ENCODE assay signal across 33 cellular contexts in genomic region chr2:222375798-222376197, GRCh38. TPM values are rescaled to one million over a fixed set of nuclear protein-coding genes. Genes with fewer than 3 reads are reported as not detected.
"Had no signal": no experiment of that assay in that cellular context is flagged by ENCODE, and none has a peak within 500 bp of the region (broad histone marks: within the 10 kb centered on the region; RNA-seq: fewer than 3 reads in every experiment).

No MANE protein-coding gene starts in this region.

- H3K4me1 ChIP-seq: colonic mucosa, esophagus muscularis mucosa, esophagus squamous epithelium, foreskin keratinocyte, gastrocnemius medialis, gastroesophageal sphincter, heart left ventricle, heart right ventricle had no signal

- H3K9me3 Mint-ChIP-seq: effector memory CD8-positive, alpha-beta T cell had no signal

- FAIRE-seq: colon, endometrium, endothelial cell of umbilical vein, frontal cortex had no signal

- H3K36me3 ChIP-seq: colonic mucosa, esophagus muscularis mucosa, esophagus squamous epithelium, gastrocnemius medialis, gastroesophageal sphincter, heart left ventricle, heart right ventricle had no signal

- H3K4me3 ChIP-seq: colonic mucosa, coronary artery, dorsolateral prefrontal cortex, esophagus muscularis mucosa, esophagus squamous epithelium, gastrocnemius medialis, gastroesophageal sphincter, heart left ventricle, heart right ventricle had no signal

- DNase-seq: colonic mucosa; cortex of kidney; dermis blood vessel endothelial cell; dorsolateral prefrontal cortex; effector CD4-positive, alpha-beta T cell; effector CD8-positive, alpha-beta T cell; effector memory CD4-positive, alpha-beta T cell; effector memory CD8-positive, alpha-beta T cell; endodermal cell; erythroblast; esophagus squamous epithelium; foreskin fibroblast; foreskin keratinocyte; foreskin melanocyte; gastrocnemius medialis; glutamatergic neuron; head of caudate nucleus; heart left ventricle; heart right ventricle had no signal

- H3K27ac ChIP-seq: colonic mucosa, coronary artery, dorsolateral prefrontal cortex, epithelial cell of prostate, esophagus muscularis mucosa, esophagus squamous epithelium, foreskin keratinocyte, gastrocnemius medialis, gastroesophageal sphincter, heart left ventricle, heart right ventricle had no signal

- H3K9me3 ChIP-seq: colonic mucosa, esophagus squamous epithelium, gastrocnemius medialis had no signal

- H3K27me3 ChIP-seq: colonic mucosa, esophagus muscularis mucosa, esophagus squamous epithelium, gastrocnemius medialis, gastroesophageal sphincter, heart left ventricle, heart right ventricle had no signal

- H3K27me3 Mint-ChIP-seq: dendritic cell treated with granulocyte-macrophage colony-stimulating factor and Interleukin-4, amounts not matched to agents 40 ng/mL and 50 ng/mL, for 4 days had no signal

- H3K4me3 Mint-ChIP-seq: dendritic cell treated with granulocyte-macrophage colony-stimulating factor and Interleukin-4, amounts not matched to agents 40 ng/mL and 50 ng/mL, for 4 days; effector memory CD8-positive, alpha-beta T cell; endodermal cell had no signal

- ATAC-seq: effector memory CD8-positive, alpha-beta T cell; esophagus mucosa; foreskin keratinocyte; gastrocnemius medialis; gastroesophageal sphincter; heart left ventricle; heart right ventricle had no signal

- H3K27ac Mint-ChIP-seq: dendritic cell treated with granulocyte-macrophage colony-stimulating factor and Interleukin-4, amounts not matched to agents 40 ng/mL and 50 ng/mL, for 4 days; effector memory CD8-positive, alpha-beta T cell; endodermal cell had no signal

RNA-seq across cellular contexts. Expression of gene SGPP2, which starts 48.5 kb away (rescaled TPM):
- total RNA-seq: dermis microvascular lymphatic vessel endothelial cell, endodermal cell, endothelial cell of umbilical vein, fibroblast of lung, fibroblast of villous mesenchyme, glomerular endothelial cell had no signal
- polyA plus RNA-seq: endothelial cell of umbilical vein, fibroblast of lung had no signal
